ENCODE assay signal across 6 cellular contexts in genomic region chrX:28766561-28766960, GRCh38.
DNase-seq lines count a peak whose midpoint lies in the region; FAIRE-seq and TF ChIP-seq lines count a peak whose summit lies in the region.
"Not testable (repeated sequence)": the region's sequence is repeated elsewhere in the genome, so short reads cannot be mapped to it uniquely, and the experiment has no call there.

No MANE protein-coding gene starts in this region.

- not testable (repeated sequence) for H3K4me3 ChIP-seq in dorsolateral prefrontal cortex

- peak in 1 of 56 donors; percentile 11 for TF ChIP-seq CTCF in dorsolateral prefrontal cortex (IDR thresholded peaks at IDR 0.05 in 54 of 56, conservative IDR thresholded peaks at IDR 0.05 in 2 of 56; ENCODE audit: low read depth in 1 of 56, partially characterized antibody in 56 of 56)

- peak; percentile 93 for FAIRE-seq in frontal cortex (lab: Jason Lieb, UNC)

- peak overlapping the region; percentile 19 for H3K27ac ChIP-seq in angular gyrus (ENCODE audit: low read depth, low read length)
- peak overlapping the region in 52 of 59 donors; percentile 4 to 91 (median 77) for H3K27ac ChIP-seq in dorsolateral prefrontal cortex
- H3K27ac ChIP-seq in temporal lobe (ENCODE audit: low read depth, low read length) = peak overlapping the region; percentile 59

- not testable (repeated sequence) for DNase-seq in dorsolateral prefrontal cortex; frontal cortex (ENCODE audit: low spot score in 2 of 2)
- peak; percentile 26 for DNase-seq in medulla oblongata (ENCODE audit: extremely low spot score)
- DNase-seq in putamen (ENCODE audit: low spot score) = peak; percentile 40

- peaks cover 0 to 11% (median 0%) of the 10 kb centered on the region in 45 donors for H3K27me3 ChIP-seq in dorsolateral prefrontal cortex

- intact Hi-C loops in dorsolateral prefrontal cortex (cut with DNase I) = not testable (repeated sequence)

Comparison
In these comparisons a context has a peak if more than half of its experiments do, and no peak if none do; other contexts are left out.
1. H3K27ac ChIP-seq: peak in every context shown above with its lines; median percentile 77 in dorsolateral prefrontal cortex; 59 in temporal lobe; 19 in angular gyrus.